Comparison of ENCODE assay signal across 28 cellular contexts in the genomic region with DNA sequence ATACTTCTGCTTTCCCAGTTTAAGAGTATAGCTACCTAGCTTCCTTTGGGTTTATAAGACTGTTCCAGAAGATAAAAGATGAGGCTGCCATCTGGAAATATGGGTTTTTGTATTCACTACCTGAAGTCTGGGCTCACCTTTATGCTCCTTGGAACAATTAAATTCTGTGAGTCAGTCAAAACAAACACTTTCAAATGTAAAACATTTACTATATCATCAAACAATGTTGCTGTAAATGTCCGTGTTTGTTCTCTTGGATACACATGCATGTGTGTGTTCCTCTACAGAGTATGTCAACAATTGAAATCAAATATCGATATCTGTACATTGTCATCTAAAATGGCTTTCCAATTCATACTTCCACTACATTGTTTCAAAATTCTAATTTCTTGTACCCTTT.
"Had no signal": no experiment of that assay in that cellular context is flagged by ENCODE, and none has a peak within 500 bp of the region (broad histone marks: within the 10 kb centered on the region; RNA-seq: fewer than 3 reads in every experiment).

No MANE protein-coding gene starts in this region.

- H3K9me3 Mint-ChIP-seq: natural killer cell treated with Interleukin-12 subunit alpha and Interleukin-12 subunit beta and Interleukin-15 and Interleukin-18, amount 100 ng/mL, for 72 hours; stimulated activated effector memory CD8-positive, alpha-beta T cell treated with anti-CD3 and anti-CD28 coated beads, Interleukin-12 subunit alpha, Interleukin-12 subunit beta, amount 100 ng/mL, for 72 hours had no signal

- H3K4me1 Mint-ChIP-seq: immature natural killer cell; naive thymus-derived CD4-positive, alpha-beta T cell; stimulated activated effector memory CD8-positive, alpha-beta T cell treated with anti-CD3 and anti-CD28 coated beads, Interleukin-12 subunit alpha, Interleukin-12 subunit beta, amount 100 ng/mL, for 72 hours had no signal

- H3K9me3 ChIP-seq: pancreas, prostate gland, sigmoid colon, suprapubic skin, thoracic aorta, tibial artery, upper lobe of right lung had no signal

- H3K27me3 ChIP-seq: pancreas, sigmoid colon, spleen, suprapubic skin, tibial artery, upper lobe of right lung had no signal

- H3K36me3 ChIP-seq: left ventricle myocardium inferior, pancreas, prostate gland, sigmoid colon, spleen, suprapubic skin, thoracic aorta, tibial artery, upper lobe of right lung had no signal

- ATAC-seq: naive thymus-derived CD4-positive, alpha-beta T cell; natural killer cell treated with Interleukin-12 subunit alpha and Interleukin-12 subunit beta and Interleukin-15 and Interleukin-18, amount 100 ng/mL, for 72 hours; pancreas; right cardiac atrium; stimulated activated effector memory CD8-positive, alpha-beta T cell treated with anti-CD3 and anti-CD28 coated beads, Interleukin-12 subunit alpha, Interleukin-12 subunit beta, amount 100 ng/mL, for 72 hours; upper lobe of right lung had no signal

- H3K4me1 ChIP-seq: left ventricle myocardium inferior, pancreas, prostate gland, sigmoid colon, spleen, suprapubic skin, tibial artery, upper lobe of right lung had no signal

- H3K4me3 Mint-ChIP-seq: immature natural killer cell; mesothelial cell of epicardium; naive thymus-derived CD4-positive, alpha-beta T cell; natural killer cell treated with Interleukin-12 subunit alpha and Interleukin-12 subunit beta and Interleukin-15 and Interleukin-18, amount 100 ng/mL, for 72 hours; stimulated activated effector memory CD8-positive, alpha-beta T cell treated with anti-CD3 and anti-CD28 coated beads, Interleukin-12 subunit alpha, Interleukin-12 subunit beta, amount 100 ng/mL, for 72 hours; stimulated activated naive CD8-positive, alpha-beta T cell treated with anti-CD3 and anti-CD28 coated beads, Interleukin-15, Interleukin-2, amounts not matched to agents 100 ng/mL and 50 ng/mL, for 24 hours had no signal

- DNase-seq: hypothalamus; immature natural killer cell; kidney; left ventricle myocardium inferior; mesendoderm; naive thymus-derived CD4-positive, alpha-beta T cell; pancreas; posterior cingulate gyrus; retina; right cardiac atrium; sigmoid colon; small intestine; spleen; stimulated activated CD4-positive, alpha-beta T cell treated with anti-CD3 and anti-CD28 coated beads, Interleukin-4, amount 100 ng/mL, for 24 hours; stimulated activated naive CD4-positive, alpha-beta T cell; tibial artery; trophoblast cell; upper lobe of right lung had no signal

- H3K36me3 Mint-ChIP-seq: mesothelial cell of epicardium; naive thymus-derived CD4-positive, alpha-beta T cell; natural killer cell treated with Interleukin-12 subunit alpha and Interleukin-12 subunit beta and Interleukin-15 and Interleukin-18, amount 100 ng/mL, for 72 hours; stimulated activated effector memory CD8-positive, alpha-beta T cell treated with anti-CD3 and anti-CD28 coated beads, Interleukin-12 subunit alpha, Interleukin-12 subunit beta, amount 100 ng/mL, for 72 hours had no signal

- H3K27ac ChIP-seq: left ventricle myocardium inferior, pancreas, prostate gland, sigmoid colon, spleen, suprapubic skin, thoracic aorta, tibial artery, upper lobe of right lung had no signal

- H3K4me3 ChIP-seq: left ventricle myocardium inferior, lung, pancreas, prostate gland, sigmoid colon, spleen, suprapubic skin, thoracic aorta, tibial artery, upper lobe of right lung had no signal

- FAIRE-seq: islet of Langerhans, kidney, pancreas, small intestine, urothelium cell line had no signal

- H3K27ac Mint-ChIP-seq: immature natural killer cell; mesothelial cell of epicardium; naive thymus-derived CD4-positive, alpha-beta T cell; natural killer cell treated with Interleukin-12 subunit alpha and Interleukin-12 subunit beta and Interleukin-15 and Interleukin-18, amount 100 ng/mL, for 72 hours; stimulated activated effector memory CD8-positive, alpha-beta T cell treated with anti-CD3 and anti-CD28 coated beads, Interleukin-12 subunit alpha, Interleukin-12 subunit beta, amount 100 ng/mL, for 72 hours; stimulated activated naive CD8-positive, alpha-beta T cell treated with anti-CD3 and anti-CD28 coated beads, Interleukin-15, Interleukin-2, amounts not matched to agents 100 ng/mL and 50 ng/mL, for 24 hours had no signal
